Comparison of ENCODE assay signal across 1 cellular context in the genomic region with DNA sequence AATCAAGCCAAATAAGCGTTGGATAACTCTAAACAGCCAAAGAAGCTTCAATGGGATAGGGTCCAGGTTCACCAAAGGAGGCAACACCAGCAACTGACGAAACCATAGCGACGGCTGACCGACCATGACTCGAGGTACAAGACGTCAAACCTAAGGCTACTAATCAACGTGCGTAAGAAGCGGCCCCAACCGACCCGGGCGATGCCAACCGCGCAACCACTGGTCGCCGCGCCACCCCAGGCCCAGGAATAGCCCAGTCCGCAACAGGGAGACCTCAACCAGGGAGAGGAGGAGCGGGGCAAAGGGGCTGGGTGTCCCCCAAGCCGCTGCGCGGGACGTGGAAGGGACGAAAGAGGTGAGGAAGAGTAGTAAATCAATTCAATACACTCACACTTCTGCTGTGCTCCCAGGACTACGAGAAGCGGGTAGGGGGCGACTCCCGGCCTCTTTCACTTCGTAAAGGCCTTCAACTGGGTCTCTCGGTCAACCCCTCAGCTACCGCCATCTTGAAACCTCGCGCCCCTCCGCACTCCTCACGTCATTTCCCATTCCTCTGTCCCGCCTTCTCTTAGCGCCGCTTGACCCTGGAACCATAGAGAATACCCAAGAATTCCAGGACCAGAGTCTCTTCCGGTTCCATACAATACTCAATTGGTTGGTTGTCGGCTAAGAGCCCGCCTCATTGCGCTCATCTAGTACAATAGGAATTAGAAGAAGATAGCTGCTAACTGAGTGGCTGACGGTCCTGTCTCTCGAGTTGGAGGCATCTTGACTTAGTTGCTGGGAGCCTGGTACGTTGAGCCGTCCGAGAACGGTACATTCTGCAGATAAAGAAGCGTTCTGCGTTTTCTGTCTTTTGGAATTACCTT.
TF ChIP-seq lines count a peak whose summit lies in the region.

A gene with protein sequence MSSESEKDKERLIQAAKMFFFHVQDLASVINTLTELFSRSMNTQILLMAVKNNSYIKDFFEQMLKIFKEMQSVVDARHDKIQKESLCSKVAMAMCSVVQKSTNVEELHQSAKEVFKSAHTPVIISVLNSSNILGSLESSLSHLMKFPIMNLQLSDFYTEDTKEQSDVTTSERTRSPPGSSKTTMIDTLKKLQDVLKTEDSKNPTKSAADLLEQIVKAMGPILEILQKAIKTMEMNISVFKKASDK (plus strand): TSS at position 710 of the 869 bp plus-strand sequence. CDS start 19,266 bp downstream, outside the sequence.
A gene (minus strand): TSS at position 518 of the 869 bp plus-strand sequence. CDS start 2,095 bp downstream, outside the sequence.

TF ChIP-seq in HepG2, 621 proteins besides CTCF, POLR2A, EP300 and RAD21 (continued from another document and continues in another):
- TF ChIP-seq MTF1 (CRISPR knock-in tag; IDR thresholded peaks at IDR 0.05) (no peak), ZNF207 (IDR thresholded peaks at IDR 0.05; ENCODE audit: borderline replicate concordance) (no peak), SP2 (CRISPR knock-in tag; IDR thresholded peaks at IDR 0.05) (peak; percentile 95), STAG1 (CRISPR knock-in tag; IDR thresholded peaks at IDR 0.05) (no peak), GABPB1 (CRISPR knock-in tag; IDR thresholded peaks at IDR 0.05) (peak; percentile 96), THAP11 (CRISPR knock-in tag; IDR thresholded peaks at IDR 0.05) (peak; percentile 91), ZNF160 (CRISPR knock-in tag; IDR thresholded peaks at IDR 0.05) (no peak), SNRNP70 (IDR thresholded peaks at IDR 0.05; ENCODE audit: low read depth, low read length) (no peak), ZNF619 (CRISPR knock-in tag; IDR thresholded peaks at IDR 0.05) (0 out of 2 replicates have a peak, but pooled peaks have one; percentile 28), ETV5 (CRISPR knock-in tag; IDR thresholded peaks at IDR 0.05; ENCODE audit: borderline replicate concordance) (no peak), ZNF747 (CRISPR knock-in tag; IDR thresholded peaks at IDR 0.05; ENCODE audit: borderline replicate concordance) (no peak), RAD51 (IDR thresholded peaks at IDR 0.05; ENCODE audit: borderline replicate concordance) (no peak), ZNF282 (IDR thresholded peaks at IDR 0.05; ENCODE audit: partially characterized antibody) (no peak), ZNF350 (CRISPR knock-in tag; IDR thresholded peaks at IDR 0.05; ENCODE audit: borderline replicate concordance, low read depth) (peak; percentile 61; the same call in 1 of the 2 replicates), ZNF484 (CRISPR knock-in tag; IDR thresholded peaks at IDR 0.05; ENCODE audit: borderline replicate concordance, low read depth) (no peak), NFE2L2 (IDR thresholded peaks at IDR 0.05; ENCODE audit: low read length) (no peak), ZNF562 (CRISPR knock-in tag; IDR thresholded peaks at IDR 0.05; ENCODE audit: borderline replicate concordance) (no peak), HNRNPL (IDR thresholded peaks at IDR 0.05; ENCODE audit: low read depth, low read length) (no peak), GABPA (IDR thresholded peaks at IDR 0.05; ENCODE audit: low read depth, low read length) (peak; percentile 78), GABPA (CRISPR knock-in tag; IDR thresholded peaks at IDR 0.05; ENCODE audit: low read depth) (peak; percentile 98), ZNF383 (CRISPR knock-in tag; IDR thresholded peaks at IDR 0.05; ENCODE audit: borderline replicate concordance) (no peak), CHD2 (IDR thresholded peaks at IDR 0.05; ENCODE audit: low read depth, low read length) (no peak), JARID2 (CRISPR knock-in tag; IDR thresholded peaks at IDR 0.05; ENCODE audit: insufficient replicate concordance) (no peak), SALL1 (CRISPR knock-in tag; IDR thresholded peaks at IDR 0.05) (peak; percentile 58; the same call in 1 of the 2 replicates), CCAR2 (optimal IDR thresholded peaks at IDR 0.05; ENCODE audit: low read depth, low read length) (no peak), ZNF674 (CRISPR knock-in tag; IDR thresholded peaks at IDR 0.05; ENCODE audit: low read depth) (no peak), ZNF530 (CRISPR knock-in tag; IDR thresholded peaks at IDR 0.05; ENCODE audit: low read depth) (no peak), KLF13 (CRISPR knock-in tag; IDR thresholded peaks at IDR 0.05) (no peak), KLF9 (CRISPR knock-in tag; IDR thresholded peaks at IDR 0.05; ENCODE audit: low read depth) (no peak), NFE2L1 (CRISPR knock-in tag; IDR thresholded peaks at IDR 0.05; ENCODE audit: borderline replicate concordance) (no peak), HNRNPLL (IDR thresholded peaks at IDR 0.05; ENCODE audit: low read depth, low read length, poor library complexity, severe bottlenecking) (peak; percentile 86), PAWR (CRISPR knock-in tag; IDR thresholded peaks at IDR 0.05; ENCODE audit: borderline replicate concordance) (no peak), PRMT3 (CRISPR knock-in tag; IDR thresholded peaks at IDR 0.05; ENCODE audit: borderline replicate concordance, low read depth) (no peak), SP4 (CRISPR knock-in tag; IDR thresholded peaks at IDR 0.05) (no peak), MIER2 (CRISPR knock-in tag; IDR thresholded peaks at IDR 0.05) (no peak), ZFP36 (IDR thresholded peaks at IDR 0.05; ENCODE audit: borderline replicate concordance, low read depth, low read length, partially characterized antibody) (no peak), MTA3 (CRISPR knock-in tag; IDR thresholded peaks at IDR 0.05) (no peak), STAT5B (CRISPR knock-in tag; IDR thresholded peaks at IDR 0.05) (no peak), ZNF225 (CRISPR knock-in tag; IDR thresholded peaks at IDR 0.05) (no peak)
- TF ChIP-seq, protein P1, sequence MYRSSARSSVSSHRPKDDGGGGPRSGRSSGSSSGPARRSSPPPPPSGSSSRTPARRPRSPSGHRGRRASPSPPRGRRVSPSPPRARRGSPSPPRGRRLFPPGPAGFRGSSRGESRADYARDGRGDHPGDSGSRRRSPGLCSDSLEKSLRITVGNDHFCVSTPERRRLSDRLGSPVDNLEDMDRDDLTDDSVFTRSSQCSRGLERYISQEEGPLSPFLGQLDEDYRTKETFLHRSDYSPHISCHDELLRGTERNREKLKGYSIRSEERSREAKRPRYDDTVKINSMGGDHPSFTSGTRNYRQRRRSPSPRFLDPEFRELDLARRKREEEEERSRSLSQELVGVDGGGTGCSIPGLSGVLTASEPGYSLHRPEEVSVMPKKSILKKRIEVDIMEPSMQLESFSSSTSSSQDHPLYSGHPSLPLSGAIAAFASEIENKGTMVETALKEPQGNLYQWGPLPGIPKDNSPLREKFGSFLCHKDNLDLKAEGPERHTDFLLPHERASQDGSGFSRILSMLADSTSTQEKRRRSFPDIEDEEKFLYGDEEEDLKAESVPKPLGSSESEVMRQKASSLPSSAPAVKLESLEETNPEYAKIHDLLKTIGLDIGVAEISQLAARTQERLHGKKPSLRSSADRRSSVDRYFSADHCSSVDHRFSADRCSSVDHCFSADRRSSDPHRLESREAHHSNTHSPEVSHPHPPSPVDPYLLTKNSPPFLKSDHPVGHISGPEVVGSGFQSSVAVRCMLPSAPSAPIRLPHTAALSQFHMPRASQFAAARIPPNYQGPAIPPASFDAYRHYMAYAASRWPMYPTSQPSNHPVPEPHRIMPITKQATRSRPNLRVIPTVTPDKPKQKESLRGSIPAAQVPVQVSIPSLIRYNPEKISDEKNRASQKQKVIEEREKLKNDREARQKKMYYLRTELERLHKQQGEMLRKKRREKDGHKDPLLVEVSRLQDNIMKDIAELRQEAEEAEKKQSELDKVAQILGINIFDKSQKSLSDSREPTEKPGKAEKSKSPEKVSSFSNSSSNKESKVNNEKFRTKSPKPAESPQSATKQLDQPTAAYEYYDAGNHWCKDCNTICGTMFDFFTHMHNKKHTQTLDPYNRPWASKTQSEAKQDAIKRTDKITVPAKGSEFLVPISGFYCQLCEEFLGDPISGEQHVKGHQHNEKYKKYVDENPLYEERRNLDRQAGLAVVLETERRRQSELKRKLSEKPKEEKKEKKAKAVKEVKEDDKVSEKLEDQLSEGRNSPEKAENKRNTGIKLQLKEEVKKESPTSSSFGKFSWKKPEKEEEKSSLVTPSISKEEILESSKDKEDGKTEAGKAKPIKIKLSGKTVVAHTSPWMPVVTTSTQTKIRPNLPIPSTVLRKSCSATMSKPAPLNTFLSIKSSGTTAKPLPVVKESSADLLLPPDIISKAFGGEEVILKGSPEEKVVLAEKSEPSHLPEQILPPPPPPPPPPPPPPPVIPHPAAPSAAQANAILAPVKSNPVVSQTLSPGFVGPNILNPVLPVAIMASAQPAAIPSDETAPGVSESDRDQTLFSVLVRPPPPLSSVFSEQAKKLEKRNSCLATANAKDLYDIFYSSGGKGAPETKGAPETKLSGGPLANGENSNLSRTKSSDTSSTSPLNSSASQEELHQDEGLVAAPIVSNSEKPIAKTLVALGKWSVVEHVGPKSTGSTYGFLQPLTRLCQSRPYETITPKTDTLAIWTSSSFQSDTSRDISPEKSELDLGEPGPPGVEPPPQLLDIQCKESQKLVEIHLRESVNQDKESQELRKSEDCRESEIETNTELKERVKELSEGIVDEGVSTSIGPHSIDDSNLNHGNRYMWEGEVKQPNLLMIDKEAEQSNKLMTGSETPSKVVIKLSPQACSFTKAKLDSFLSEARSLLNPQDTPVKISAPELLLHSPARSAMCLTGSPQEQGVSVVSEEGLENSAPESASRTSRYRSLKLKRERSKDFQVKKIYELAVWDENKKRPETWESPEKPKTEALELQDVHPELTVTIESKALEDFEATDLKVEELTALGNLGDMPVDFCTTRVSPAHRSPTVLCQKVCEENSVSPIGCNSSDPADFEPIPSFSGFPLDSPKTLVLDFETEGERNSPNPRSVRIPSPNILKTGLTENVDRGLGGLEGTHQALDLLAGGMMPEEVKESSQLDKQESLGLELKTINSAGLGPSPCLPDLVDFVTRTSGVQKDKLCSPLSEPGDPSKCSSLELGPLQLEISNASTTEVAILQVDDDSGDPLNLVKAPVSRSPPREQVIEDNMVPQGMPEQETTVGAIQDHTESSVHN (CRISPR knock-in tag; IDR thresholded peaks at IDR 0.05): no peak
- TF ChIP-seq, protein P2, sequence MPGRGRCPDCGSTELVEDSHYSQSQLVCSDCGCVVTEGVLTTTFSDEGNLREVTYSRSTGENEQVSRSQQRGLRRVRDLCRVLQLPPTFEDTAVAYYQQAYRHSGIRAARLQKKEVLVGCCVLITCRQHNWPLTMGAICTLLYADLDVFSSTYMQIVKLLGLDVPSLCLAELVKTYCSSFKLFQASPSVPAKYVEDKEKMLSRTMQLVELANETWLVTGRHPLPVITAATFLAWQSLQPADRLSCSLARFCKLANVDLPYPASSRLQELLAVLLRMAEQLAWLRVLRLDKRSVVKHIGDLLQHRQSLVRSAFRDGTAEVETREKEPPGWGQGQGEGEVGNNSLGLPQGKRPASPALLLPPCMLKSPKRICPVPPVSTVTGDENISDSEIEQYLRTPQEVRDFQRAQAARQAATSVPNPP (CRISPR knock-in tag; IDR thresholded peaks at IDR 0.05): no peak
- TF ChIP-seq, protein P3, sequence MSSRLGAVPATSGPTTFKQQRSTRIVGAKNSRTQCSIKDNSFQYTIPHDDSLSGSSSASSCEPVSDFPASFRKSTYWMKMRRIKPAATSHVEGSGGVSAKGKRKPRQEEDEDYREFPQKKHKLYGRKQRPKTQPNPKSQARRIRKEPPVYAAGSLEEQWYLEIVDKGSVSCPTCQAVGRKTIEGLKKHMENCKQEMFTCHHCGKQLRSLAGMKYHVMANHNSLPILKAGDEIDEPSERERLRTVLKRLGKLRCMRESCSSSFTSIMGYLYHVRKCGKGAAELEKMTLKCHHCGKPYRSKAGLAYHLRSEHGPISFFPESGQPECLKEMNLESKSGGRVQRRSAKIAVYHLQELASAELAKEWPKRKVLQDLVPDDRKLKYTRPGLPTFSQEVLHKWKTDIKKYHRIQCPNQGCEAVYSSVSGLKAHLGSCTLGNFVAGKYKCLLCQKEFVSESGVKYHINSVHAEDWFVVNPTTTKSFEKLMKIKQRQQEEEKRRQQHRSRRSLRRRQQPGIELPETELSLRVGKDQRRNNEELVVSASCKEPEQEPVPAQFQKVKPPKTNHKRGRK (CRISPR knock-in tag; IDR thresholded peaks at IDR 0.05): no peak
- TF ChIP-seq, protein P4, sequence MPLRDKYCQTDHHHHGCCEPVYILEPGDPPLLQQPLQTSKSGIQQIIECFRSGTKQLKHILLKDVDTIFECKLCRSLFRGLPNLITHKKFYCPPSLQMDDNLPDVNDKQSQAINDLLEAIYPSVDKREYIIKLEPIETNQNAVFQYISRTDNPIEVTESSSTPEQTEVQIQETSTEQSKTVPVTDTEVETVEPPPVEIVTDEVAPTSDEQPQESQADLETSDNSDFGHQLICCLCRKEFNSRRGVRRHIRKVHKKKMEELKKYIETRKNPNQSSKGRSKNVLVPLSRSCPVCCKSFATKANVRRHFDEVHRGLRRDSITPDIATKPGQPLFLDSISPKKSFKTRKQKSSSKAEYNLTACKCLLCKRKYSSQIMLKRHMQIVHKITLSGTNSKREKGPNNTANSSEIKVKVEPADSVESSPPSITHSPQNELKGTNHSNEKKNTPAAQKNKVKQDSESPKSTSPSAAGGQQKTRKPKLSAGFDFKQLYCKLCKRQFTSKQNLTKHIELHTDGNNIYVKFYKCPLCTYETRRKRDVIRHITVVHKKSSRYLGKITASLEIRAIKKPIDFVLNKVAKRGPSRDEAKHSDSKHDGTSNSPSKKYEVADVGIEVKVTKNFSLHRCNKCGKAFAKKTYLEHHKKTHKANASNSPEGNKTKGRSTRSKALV (CRISPR knock-in tag; IDR thresholded peaks at IDR 0.05): 0 out of 2 replicates have a peak, but pooled peaks have one; percentile 59
- TF ChIP-seq, protein P5, sequence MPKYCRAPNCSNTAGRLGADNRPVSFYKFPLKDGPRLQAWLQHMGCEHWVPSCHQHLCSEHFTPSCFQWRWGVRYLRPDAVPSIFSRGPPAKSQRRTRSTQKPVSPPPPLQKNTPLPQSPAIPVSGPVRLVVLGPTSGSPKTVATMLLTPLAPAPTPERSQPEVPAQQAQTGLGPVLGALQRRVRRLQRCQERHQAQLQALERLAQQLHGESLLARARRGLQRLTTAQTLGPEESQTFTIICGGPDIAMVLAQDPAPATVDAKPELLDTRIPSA (CRISPR knock-in tag; IDR thresholded peaks at IDR 0.05; ENCODE audit: borderline replicate concordance): no peak
- TF ChIP-seq, protein P6, sequence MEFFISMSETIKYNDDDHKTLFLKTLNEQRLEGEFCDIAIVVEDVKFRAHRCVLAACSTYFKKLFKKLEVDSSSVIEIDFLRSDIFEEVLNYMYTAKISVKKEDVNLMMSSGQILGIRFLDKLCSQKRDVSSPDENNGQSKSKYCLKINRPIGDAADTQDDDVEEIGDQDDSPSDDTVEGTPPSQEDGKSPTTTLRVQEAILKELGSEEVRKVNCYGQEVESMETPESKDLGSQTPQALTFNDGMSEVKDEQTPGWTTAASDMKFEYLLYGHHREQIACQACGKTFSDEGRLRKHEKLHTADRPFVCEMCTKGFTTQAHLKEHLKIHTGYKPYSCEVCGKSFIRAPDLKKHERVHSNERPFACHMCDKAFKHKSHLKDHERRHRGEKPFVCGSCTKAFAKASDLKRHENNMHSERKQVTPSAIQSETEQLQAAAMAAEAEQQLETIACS (CRISPR knock-in tag; IDR thresholded peaks at IDR 0.05): no peak
